Comparison of ENCODE assay signal across 10 cellular contexts in genomic region chr14:101980700-101981099, GRCh38. TPM values are rescaled to one million over a fixed set of nuclear protein-coding genes. Genes with fewer than 3 reads are reported as not detected.
DNase-seq lines count a peak whose midpoint lies in the region; ATAC-seq and TF ChIP-seq lines count a peak whose summit lies in the region.
"Had no signal": no experiment of that assay in that cellular context is flagged by ENCODE, and none has a peak within 500 bp of the region (broad histone marks: within the 10 kb centered on the region; RNA-seq: fewer than 3 reads in every experiment).

No MANE protein-coding gene starts in this region.

- ATAC-seq in HG02943 (IDR thresholded peaks at IDR 0.05; ENCODE audit: low read depth, unreplicated experiment) = peak; percentile 93
- ATAC-seq in T-cell (replicated peaks in 1 of 4) = no peak

- no peaks in the 10 kb centered on the region for H3K27me3 Mint-ChIP-seq in activated CD4-positive, alpha-beta memory T cell treated with anti-CD3 and anti-CD28 coated beads for 36 hours
- no peaks in the 10 kb centered on the region for H3K27me3 Mint-ChIP-seq in activated CD4-positive, alpha-beta memory T cell treated with anti-CD3 and anti-CD28 coated beads, Interleukin-2, amount 10 ng/mL, durations not matched to agents 7 days and 5 days
- no peaks in the 10 kb centered on the region for H3K27me3 Mint-ChIP-seq in T-cell
- H3K27me3 Mint-ChIP-seq: activated naive CD8-positive, alpha-beta T cell treated with anti-CD3 and anti-CD28 coated beads, Interleukin-2, amount 10 ng/mL, durations not matched to agents 7 days and 5 days had no signal

- peak overlapping the region; percentile 68 for H3K27ac Mint-ChIP-seq in activated CD4-positive, alpha-beta memory T cell treated with anti-CD3 and anti-CD28 coated beads for 36 hours
- no peak overlapping the region for H3K27ac Mint-ChIP-seq in activated CD4-positive, alpha-beta memory T cell treated with anti-CD3 and anti-CD28 coated beads, Interleukin-2, amount 10 ng/mL, durations not matched to agents 7 days and 5 days
- H3K27ac Mint-ChIP-seq in T-cell = peak overlapping the region in 1 of 2 donors; percentile 28
- H3K27ac Mint-ChIP-seq: activated naive CD8-positive, alpha-beta T cell treated with anti-CD3 and anti-CD28 coated beads, Interleukin-2, amount 10 ng/mL, durations not matched to agents 7 days and 5 days had no signal

- no peaks in the 10 kb centered on the region for H3K9me3 Mint-ChIP-seq in activated CD4-positive, alpha-beta memory T cell treated with anti-CD3 and anti-CD28 coated beads for 36 hours
- H3K9me3 Mint-ChIP-seq in activated CD4-positive, alpha-beta memory T cell treated with anti-CD3 and anti-CD28 coated beads, Interleukin-2, amount 10 ng/mL, durations not matched to agents 7 days and 5 days = no peaks in the 10 kb centered on the region
- H3K9me3 Mint-ChIP-seq in T-cell = no peaks in the 10 kb centered on the region
- H3K9me3 Mint-ChIP-seq: activated naive CD8-positive, alpha-beta T cell treated with anti-CD3 and anti-CD28 coated beads, Interleukin-2, amount 10 ng/mL, durations not matched to agents 7 days and 5 days had no signal

- H3K4me1 Mint-ChIP-seq in activated CD4-positive, alpha-beta memory T cell treated with anti-CD3 and anti-CD28 coated beads for 36 hours (ENCODE audit: low read depth) = peaks cover 12% of the 10 kb centered on the region
- H3K4me1 Mint-ChIP-seq in activated CD4-positive, alpha-beta memory T cell treated with anti-CD3 and anti-CD28 coated beads, Interleukin-2, amount 10 ng/mL, durations not matched to agents 7 days and 5 days = peaks cover 2% of the 10 kb centered on the region
- H3K4me1 Mint-ChIP-seq in T-cell = peaks cover 0 to 2% (median 1%) of the 10 kb centered on the region in 3 donors

- H3K4me1 ChIP-seq in PC-9 (replicated peaks; ENCODE audit: insufficient read depth) = peaks cover 54% of the 10 kb centered on the region
- peaks cover 6 to 27% (median 20%) of the 10 kb centered on the region in 4 donors for H3K4me1 ChIP-seq in esophagus muscularis mucosa
- H3K4me1 ChIP-seq in rectal smooth muscle tissue (ENCODE audit: control insufficient read depth, insufficient read depth, low read length) = peaks cover 14% of the 10 kb centered on the region

- TF ChIP-seq CTCF in PC-9 (conservative IDR thresholded peaks at IDR 0.05) (no peak), esophagus muscularis mucosa (IDR thresholded peaks at IDR 0.05) (peak in 1 of 3 experiments; percentile 8)

- peaks cover 43% of the 10 kb centered on the region for H3K36me3 Mint-ChIP-seq in activated CD4-positive, alpha-beta memory T cell treated with anti-CD3 and anti-CD28 coated beads for 36 hours
- peaks cover 68% of the 10 kb centered on the region for H3K36me3 Mint-ChIP-seq in activated CD4-positive, alpha-beta memory T cell treated with anti-CD3 and anti-CD28 coated beads, Interleukin-2, amount 10 ng/mL, durations not matched to agents 7 days and 5 days (ENCODE audit: low read depth)
- H3K36me3 Mint-ChIP-seq in T-cell = peaks cover 46% of the 10 kb centered on the region

- H3K79me2 ChIP-seq in PC-9 (ENCODE audit: low read depth) = peaks cover 79% of the 10 kb centered on the region

- peaks cover 75% of the 10 kb centered on the region for H3F3A ChIP-seq in PC-9 (ENCODE audit: insufficient read depth, low read depth)

- WGBS in esophagus muscularis mucosa = 12% methylated on average over 2 of the region's 2 CpGs

- H3K36me3 ChIP-seq in PC-9 (ENCODE audit: low read depth) (peaks cover 85% of the 10 kb centered on the region), esophagus muscularis mucosa (peaks cover 34 to 97% (median 83%) of the 10 kb centered on the region in 4 donors), rectal smooth muscle tissue (ENCODE audit: control insufficient read depth, insufficient read depth, low read length) (peaks cover 35% of the 10 kb centered on the region)

- H4K20me1 ChIP-seq in PC-9 (ENCODE audit: insufficient read depth) = peaks cover 11% of the 10 kb centered on the region; the same call in 1 of the 2 replicates

- peak overlapping the region; percentile 5; the same call in 1 of the 2 replicates for H3K4me3 ChIP-seq in PC-9
- H3K4me3 ChIP-seq in esophagus muscularis mucosa = no peak overlapping the region
- H3K4me3 ChIP-seq in rectal smooth muscle tissue (ENCODE audit: low read length) = no peak overlapping the region

- no peak overlapping the region for H3K9ac ChIP-seq in rectal smooth muscle tissue (ENCODE audit: low read length)

- peak overlapping the region; percentile 63 for H3K4me2 ChIP-seq in PC-9

- no peak overlapping the region for H2AFZ ChIP-seq in PC-9

- intact Hi-C loops in activated CD4-positive, alpha-beta memory T cell treated with anti-CD3 and anti-CD28 coated beads for 36 hours (cut with micrococcal nuclease) = no loop called here
- intact Hi-C loops in PC-9 (cut with micrococcal nuclease; ENCODE audit: unreplicated experiment) = loop anchor here (1.0 to 5.0 kb wide), 6 partner anchors 8 to 273 kb away; no protein-coding TSS in a partner anchor
- intact Hi-C loops in esophagus muscularis mucosa (cut with DNase I) = no loop called here

- no peak overlapping the region for H3K4me3 Mint-ChIP-seq in activated CD4-positive, alpha-beta memory T cell treated with anti-CD3 and anti-CD28 coated beads for 36 hours
- no peak overlapping the region for H3K4me3 Mint-ChIP-seq in activated CD4-positive, alpha-beta memory T cell treated with anti-CD3 and anti-CD28 coated beads, Interleukin-2, amount 10 ng/mL, durations not matched to agents 7 days and 5 days
- no peak overlapping the region for H3K4me3 Mint-ChIP-seq in T-cell
- H3K4me3 Mint-ChIP-seq: activated naive CD8-positive, alpha-beta T cell treated with anti-CD3 and anti-CD28 coated beads, Interleukin-2, amount 10 ng/mL, durations not matched to agents 7 days and 5 days had no signal

- TF ChIP-seq EP300 in esophagus muscularis mucosa (IDR thresholded peaks at IDR 0.05) = no peak

- CTCF ChIA-PET in activated CD4-positive, alpha-beta memory T cell treated with anti-CD3 and anti-CD28 coated beads for 36 hours (lab: Charles Lee) = interaction anchor here (0.7 kb wide), 1 partner anchor 235 kb away, joined by 3 read pairs; no protein-coding TSS in a partner anchor
- CTCF ChIA-PET in activated CD4-positive, alpha-beta memory T cell treated with anti-CD3 and anti-CD28 coated beads, Interleukin-2, amount 10 ng/mL, durations not matched to agents 7 days and 5 days (lab: Charles Lee) = no interaction called here
- CTCF ChIA-PET in PC-9 (lab: Charles Lee) (interaction anchor here (0.5 to 1.0 kb wide), 3 partner anchors 34 to 732 kb away, joined by 4 to 19 read pairs (median 9); no protein-coding TSS in a partner anchor), T-cell (lab: Charles Lee) (no interaction called here)

- BruUV-seq in PC-9 (replicated peaks; lab: Mats Ljungman, UMichigan) = no TSS peak

- H3K27me3 ChIP-seq in PC-9 (ENCODE audit: insufficient read depth, low read depth) (no peaks in the 10 kb centered on the region), esophagus muscularis mucosa (no peaks in the 10 kb centered on the region), rectal smooth muscle tissue (ENCODE audit: control insufficient read depth, insufficient read depth, low read length) (no peaks in the 10 kb centered on the region)

- DNase-seq in activated CD4-positive, alpha-beta memory T cell treated with anti-CD3 and anti-CD28 coated beads for 36 hours = peak; percentile 52
- DNase-seq in activated CD4-positive, alpha-beta memory T cell treated with anti-CD3 and anti-CD28 coated beads, Interleukin-2, amount 10 ng/mL, durations not matched to agents 7 days and 5 days = no peak
- DNase-seq in PC-9 = peak; percentile 95 to 100
- DNase-seq in esophagus muscularis mucosa (ENCODE audit: extremely low spot score) = peak; percentile 96
- no peak for DNase-seq in cerebellar nuclear complex (lab: John Stamatoyannopoulos, UW)
- DNase-seq in T-cell = no peak
- DNase-seq: activated naive CD8-positive, alpha-beta T cell treated with anti-CD3 and anti-CD28 coated beads, Interleukin-2, amount 10 ng/mL, durations not matched to agents 7 days and 5 days; DND-41 had no signal

- no peaks in the 10 kb centered on the region for H3K9me2 ChIP-seq in PC-9 (ENCODE audit: insufficient read depth)

- H3K9me3 ChIP-seq in PC-9 (ENCODE audit: insufficient read depth, low read depth) = no peaks in the 10 kb centered on the region
- no peaks in the 10 kb centered on the region for H3K9me3 ChIP-seq in esophagus muscularis mucosa

- H3K27ac ChIP-seq in PC-9 (peak overlapping the region; percentile 88), esophagus muscularis mucosa (replicated peaks in 1 of 4) (peak overlapping the region; percentile 72 to 86 (median 82)), rectal smooth muscle tissue (ENCODE audit: low read depth, low read length) (peak overlapping the region; percentile 80)

- no peak for TF ChIP-seq POLR2A in esophagus muscularis mucosa (IDR thresholded peaks at IDR 0.05; ENCODE audit: low read depth)

- POLR2A ChIA-PET in activated CD4-positive, alpha-beta memory T cell treated with anti-CD3 and anti-CD28 coated beads for 36 hours (lab: Charles Lee) = interaction anchor here (0.9 kb wide), 1 partner anchor 95 kb away, joined by 3 read pairs; no protein-coding TSS in a partner anchor
- POLR2A ChIA-PET in activated CD4-positive, alpha-beta memory T cell treated with anti-CD3 and anti-CD28 coated beads, Interleukin-2, amount 10 ng/mL, durations not matched to agents 7 days and 5 days (lab: Charles Lee) = no interaction called here
- POLR2A ChIA-PET in PC-9 (lab: Charles Lee; ENCODE audit: unreplicated experiment) (interaction anchor here (0.6 to 1.2 kb wide), 4 partner anchors 15 to 92 kb away, joined by 4 to 16 read pairs (median 6); no protein-coding TSS in a partner anchor), T-cell (lab: Charles Lee) (interaction anchor here (0.6 to 0.7 kb wide), 2 partner anchors 7 to 681 kb away, joined by 3 to 6 read pairs; no protein-coding TSS in a partner anchor)

RNA-seq across cellular contexts. Expression of gene DYNC1H1, which starts 16.3 kb away (rescaled TPM):
- total RNA-seq in activated CD4-positive, alpha-beta memory T cell treated with anti-CD3 and anti-CD28 coated beads for 36 hours = 100 to 1,000 TPM; 242 to 245 TPM
- 100 to 1,000 TPM; 223 to 241 TPM for total RNA-seq in activated CD4-positive, alpha-beta memory T cell treated with anti-CD3 and anti-CD28 coated beads, Interleukin-2, amount 10 ng/mL, durations not matched to agents 7 days and 5 days
- total RNA-seq in PC-9 (2021) = 1,203 and 1,268 TPM in 2 replicates
- total RNA-seq in esophagus muscularis mucosa = 100 to 1,000 TPM; 608 to 897 (median 728) TPM
- 100 to 1,000 TPM; 271 to 310 (median 279) TPM for total RNA-seq in T-cell

Comparison
In these comparisons a context has a peak if more than half of its experiments do, and no peak if none do; other contexts are left out.
1. DNase-seq: peak in activated CD4-positive, alpha-beta memory T cell treated with anti-CD3 and anti-CD28 coated beads for 36 hours (single experiment), PC-9 (2 of 2) and esophagus muscularis mucosa (single experiment); none in activated CD4-positive, alpha-beta memory T cell treated with anti-CD3 and anti-CD28 coated beads, Interleukin-2, amount 10 ng/mL, durations not matched to agents 7 days and 5 days (single experiment), cerebellar nuclear complex (0 of 2) and T-cell (0 of 34).
2. CTCF ChIA-PET loops: an anchor here in activated CD4-positive, alpha-beta memory T cell treated with anti-CD3 and anti-CD28 coated beads for 36 hours (0.7 kb wide) and PC-9 (0.5 to 1.0 kb wide); none called in activated CD4-positive, alpha-beta memory T cell treated with anti-CD3 and anti-CD28 coated beads, Interleukin-2, amount 10 ng/mL, durations not matched to agents 7 days and 5 days and T-cell.
3. Peak in every context shown above with its lines, with median percentiles within 50 percentile points of each other: H3K27ac ChIP-seq.